Comparison of ENCODE assay signal across 7 cellular contexts in genomic region chr1:172818841-172819527, GRCh38.
DNase-seq lines count a peak whose midpoint lies in the region; ATAC-seq and TF ChIP-seq lines count a peak whose summit lies in the region.

No MANE protein-coding gene starts in this region.

- intact Hi-C loops in left colon (cut with DNase I, micrococcal nuclease), result no loop called here

- peaks cover 19% of the 10 kb centered on the region for H3K27me3 Mint-ChIP-seq in T-helper 2 cell treated with Interferon-gamma antibody and Interleukin-4, amounts not matched to agents 5 μg/mL and 100 μg/mL, for 36 hours (ENCODE audit: low read depth)
- H3K27me3 Mint-ChIP-seq in glutamatergic neuron (ENCODE audit: unreplicated experiment), result no peaks in the 10 kb centered on the region

- peak; percentile 31 for DNase-seq in GM19238 (ENCODE audit: insufficient read length, low spot score)
- peak; percentile 71 for DNase-seq in T-helper 2 cell treated with Interferon-gamma antibody and Interleukin-4, amounts not matched to agents 5 μg/mL and 100 μg/mL, for 36 hours (ENCODE audit: low spot score)
- DNase-seq in left colon, result peak in 1 of 2 donors; percentile 22
- DNase-seq in GF-D8 (lab: John Stamatoyannopoulos, UW), result no peak
- DNase-seq in NCI-H345 treated with DMSO at 0.1 percent for 48 hours (lab: John Stamatoyannopoulos, UW; ENCODE audit: unreplicated experiment), result no peak
- DNase-seq in glutamatergic neuron, result no peak

- peaks cover 8% of the 10 kb centered on the region for H3K36me3 Mint-ChIP-seq in T-helper 2 cell treated with Interferon-gamma antibody and Interleukin-4, amounts not matched to agents 5 μg/mL and 100 μg/mL, for 36 hours (ENCODE audit: low read depth)
- no peaks in the 10 kb centered on the region for H3K36me3 Mint-ChIP-seq in glutamatergic neuron (ENCODE audit: unreplicated experiment)

- H3K9me3 Mint-ChIP-seq in T-helper 2 cell treated with Interferon-gamma antibody and Interleukin-4, amounts not matched to agents 5 μg/mL and 100 μg/mL, for 36 hours, result peaks cover 22% of the 10 kb centered on the region
- no peaks in the 10 kb centered on the region for H3K9me3 Mint-ChIP-seq in glutamatergic neuron (ENCODE audit: unreplicated experiment)

- H3K4me1 Mint-ChIP-seq in T-helper 2 cell treated with Interferon-gamma antibody and Interleukin-4, amounts not matched to agents 5 μg/mL and 100 μg/mL, for 36 hours (ENCODE audit: low read depth), result peaks cover 37% of the 10 kb centered on the region
- H3K4me1 Mint-ChIP-seq in glutamatergic neuron (ENCODE audit: low read depth, unreplicated experiment), result peaks cover 8% of the 10 kb centered on the region

- ATAC-seq in HG02981 (IDR thresholded peaks at IDR 0.05; ENCODE audit: unreplicated experiment) (peak; percentile 92), left colon (peak; percentile 17)

- H3K4me3 Mint-ChIP-seq in T-helper 2 cell treated with Interferon-gamma antibody and Interleukin-4, amounts not matched to agents 5 μg/mL and 100 μg/mL, for 36 hours, result peak overlapping the region; percentile 67
- no peak overlapping the region for H3K4me3 Mint-ChIP-seq in glutamatergic neuron (ENCODE audit: unreplicated experiment)

- TF ChIP-seq CTCF in glutamatergic neuron (IDR thresholded peaks at IDR 0.05; ENCODE audit: partially characterized antibody, unreplicated experiment), result no peak

- H3K27ac Mint-ChIP-seq in T-helper 2 cell treated with Interferon-gamma antibody and Interleukin-4, amounts not matched to agents 5 μg/mL and 100 μg/mL, for 36 hours, result peak overlapping the region; percentile 92
- H3K27ac Mint-ChIP-seq in glutamatergic neuron (ENCODE audit: unreplicated experiment), result no peak overlapping the region

Comparison
In these comparisons a context has a peak if more than half of its experiments do, and no peak if none do; other contexts are left out.
1. DNase-seq: peak in GM19238 (single experiment) and T-helper 2 cell treated with Interferon-gamma antibody and Interleukin-4, amounts not matched to agents 5 μg/mL and 100 μg/mL, for 36 hours (single experiment); none in GF-D8 (single experiment), NCI-H345 treated with DMSO at 0.1 percent for 48 hours (single experiment) and glutamatergic neuron (single experiment).